18 cellular contexts compared by ENCODE assay signal in the genomic region with DNA sequence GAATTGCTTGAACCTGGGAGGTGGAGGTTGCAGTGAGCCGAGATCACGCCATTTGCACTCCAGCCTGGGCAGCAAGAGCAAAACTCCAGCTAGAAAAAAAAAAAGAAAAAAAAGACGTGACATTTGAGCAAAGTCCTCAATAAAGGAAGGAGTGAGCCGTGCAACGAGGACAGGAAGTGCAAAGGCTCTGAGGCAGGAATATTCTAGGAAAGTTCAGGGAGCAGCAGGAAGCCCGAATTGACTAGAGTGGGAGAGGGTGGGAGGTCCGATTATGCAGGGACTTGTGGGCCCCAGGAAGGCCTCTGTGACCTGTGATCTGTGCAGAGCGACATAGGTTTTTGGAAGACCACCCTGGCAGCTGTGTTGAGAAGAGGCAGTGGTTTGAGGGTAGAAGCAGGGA. TPM values are rescaled to one million over a fixed set of nuclear protein-coding genes. Genes with fewer than 3 reads are reported as not detected.
DNase-seq lines count a peak whose midpoint lies in the region; ATAC-seq, FAIRE-seq and TF ChIP-seq lines count a peak whose summit lies in the region.
"Had no signal": no experiment of that assay in that cellular context is flagged by ENCODE, and none has a peak within 500 bp of the region (broad histone marks: within the 10 kb centered on the region; RNA-seq: fewer than 3 reads in every experiment).

No MANE protein-coding gene starts in this region.

- CTCF ChIA-PET in WTC11 (lab: Charles Lee) = interaction anchor here (0.5 to 2.1 kb wide), 10 partner anchors 9 to 236 kb away, joined by 3 to 9 read pairs (median 4); partner anchors contain the start of genes LASP1NB and PLXDC1

- FAIRE-seq in small intestine (lab: Jason Lieb, UNC) = no peak
- FAIRE-seq: GM12891, RCC 7860 had no signal

- TF ChIP-seq POLR2A in esophagus muscularis mucosa (IDR thresholded peaks at IDR 0.05; ENCODE audit: low read depth) = no peak

- no peaks in the 10 kb centered on the region for H3K9me3 Mint-ChIP-seq in T-helper 2 cell treated with Interferon-gamma antibody and Interleukin-4, amounts not matched to agents 5 μg/mL and 100 μg/mL, for 36 hours
- no peaks in the 10 kb centered on the region for H3K9me3 Mint-ChIP-seq in WTC11

- WGBS in esophagus muscularis mucosa = 83% methylated on average over 8 of the region's 8 CpGs
- 57 to 68% (median 68%) methylated on average over 8 of the region's 8 CpGs for WGBS in small intestine, 3 donors

- peaks cover 47% of the 10 kb centered on the region for H3K36me3 Mint-ChIP-seq in T-helper 2 cell treated with Interferon-gamma antibody and Interleukin-4, amounts not matched to agents 5 μg/mL and 100 μg/mL, for 36 hours (ENCODE audit: low read depth)
- peaks cover 28% of the 10 kb centered on the region for H3K36me3 Mint-ChIP-seq in WTC11

- intact Hi-C loops in esophagus muscularis mucosa (cut with DNase I) = no loop called here

- TF ChIP-seq CTCF in WTC11 (IDR thresholded peaks at IDR 0.05) (no peak), esophagus muscularis mucosa (IDR thresholded peaks at IDR 0.05) (no peak)

- no peak overlapping the region for H3K27ac ChIP-seq in esophagus muscularis mucosa (replicated peaks in 1 of 4)
- peak overlapping the region; percentile 15 to 69 for H3K27ac ChIP-seq in small intestine (ENCODE audit: low read depth in 1 of 2, low read length in 1 of 2)
- H3K27ac ChIP-seq: C4-2B, tibial nerve had no signal

- no peak for TF ChIP-seq EP300 in esophagus muscularis mucosa (IDR thresholded peaks at IDR 0.05)

- H3K4me3 ChIP-seq in esophagus muscularis mucosa = no peak overlapping the region
- no peak overlapping the region for H3K4me3 ChIP-seq in small intestine (ENCODE audit: low read depth in 1 of 2, low read length in 2 of 2)
- H3K4me3 ChIP-seq: tibial nerve had no signal

- H3K27me3 ChIP-seq in esophagus muscularis mucosa (no peaks in the 10 kb centered on the region), small intestine (ENCODE audit: control insufficient read depth in 2 of 2, insufficient read depth in 2 of 2, low read length in 2 of 2) (no peaks in the 10 kb centered on the region)
- H3K27me3 ChIP-seq: tibial nerve had no signal

- peaks cover 42 to 71% (median 51%) of the 10 kb centered on the region in 4 donors for H3K4me1 ChIP-seq in esophagus muscularis mucosa
- H3K4me1 ChIP-seq in small intestine (ENCODE audit: control insufficient read depth in 2 of 2, insufficient read depth in 1 of 2, low read depth in 1 of 2, low read length in 1 of 2) = peaks cover 0 to 14% of the 10 kb centered on the region in 2 donors

- H3K36me3 ChIP-seq in esophagus muscularis mucosa = peaks cover 32 to 73% (median 71%) of the 10 kb centered on the region in 4 donors
- H3K36me3 ChIP-seq in small intestine (ENCODE audit: control insufficient read depth in 2 of 2, insufficient read depth in 2 of 2, low read length in 2 of 2) = peaks cover 15 to 41% of the 10 kb centered on the region in 2 donors

- POLR2A ChIA-PET in WTC11 (lab: Charles Lee) = no interaction called here

- H3K27ac Mint-ChIP-seq in T-helper 2 cell treated with Interferon-gamma antibody and Interleukin-4, amounts not matched to agents 5 μg/mL and 100 μg/mL, for 36 hours = peak overlapping the region; percentile 46
- peak overlapping the region; percentile 46 for H3K27ac Mint-ChIP-seq in WTC11

- H3K27me3 Mint-ChIP-seq in T-helper 2 cell treated with Interferon-gamma antibody and Interleukin-4, amounts not matched to agents 5 μg/mL and 100 μg/mL, for 36 hours (ENCODE audit: low read depth) = no peaks in the 10 kb centered on the region
- no peaks in the 10 kb centered on the region for H3K27me3 Mint-ChIP-seq in WTC11 (ENCODE audit: low read depth)

- peaks cover 3% of the 10 kb centered on the region for H3K4me1 Mint-ChIP-seq in T-helper 2 cell treated with Interferon-gamma antibody and Interleukin-4, amounts not matched to agents 5 μg/mL and 100 μg/mL, for 36 hours (ENCODE audit: low read depth)
- H3K4me1 Mint-ChIP-seq in WTC11 = peaks cover 3% of the 10 kb centered on the region; the same call in 1 of the 2 replicates

- no peak for DNase-seq in T-helper 2 cell treated with Interferon-gamma antibody and Interleukin-4, amounts not matched to agents 5 μg/mL and 100 μg/mL, for 36 hours (ENCODE audit: low spot score)
- DNase-seq in T-helper 2 cell (no peak), WTC11 (ENCODE audit: low spot score) (no peak), esophagus muscularis mucosa (ENCODE audit: extremely low spot score) (peak; percentile 77), small intestine (peak; percentile 36), HUDEP-2 (lab: John Stamatoyannopoulos, UW; ENCODE audit: unreplicated experiment in 76 of 76) (no peak), DMS 273 treated with DMSO at 0.1 percent for 48 hours (lab: John Stamatoyannopoulos, UW) (no peak)
- DNase-seq: 8988T, kidney glomerular epithelial cell, NCI-H187 treated with DMSO at 0.1 percent for 48 hours had no signal

- ATAC-seq in WTC11 (no peak), GM21528 (IDR thresholded peaks at IDR 0.05; ENCODE audit: low FRiP score, unreplicated experiment) (no peak)

- no peak overlapping the region for H3K4me3 Mint-ChIP-seq in T-helper 2 cell treated with Interferon-gamma antibody and Interleukin-4, amounts not matched to agents 5 μg/mL and 100 μg/mL, for 36 hours
- H3K4me3 Mint-ChIP-seq in WTC11 = no peak overlapping the region

- H3K9me3 ChIP-seq in esophagus muscularis mucosa = no peaks in the 10 kb centered on the region
- H3K9me3 ChIP-seq in small intestine (ENCODE audit: control insufficient read depth, low read depth) = no peaks in the 10 kb centered on the region
- H3K9me3 ChIP-seq: tibial nerve had no signal

TF ChIP-seq in WTC11, 78 proteins besides CTCF, POLR2A, EP300 and RAD21:
- TF ChIP-seq RORB (CRISPR knock-in tag; IDR thresholded peaks at IDR 0.05) (no peak), ATF1 (CRISPR knock-in tag; IDR thresholded peaks at IDR 0.05) (no peak), TEAD4 (CRISPR knock-in tag; IDR thresholded peaks at IDR 0.05) (no peak)
- TF ChIP-seq, protein P1, sequence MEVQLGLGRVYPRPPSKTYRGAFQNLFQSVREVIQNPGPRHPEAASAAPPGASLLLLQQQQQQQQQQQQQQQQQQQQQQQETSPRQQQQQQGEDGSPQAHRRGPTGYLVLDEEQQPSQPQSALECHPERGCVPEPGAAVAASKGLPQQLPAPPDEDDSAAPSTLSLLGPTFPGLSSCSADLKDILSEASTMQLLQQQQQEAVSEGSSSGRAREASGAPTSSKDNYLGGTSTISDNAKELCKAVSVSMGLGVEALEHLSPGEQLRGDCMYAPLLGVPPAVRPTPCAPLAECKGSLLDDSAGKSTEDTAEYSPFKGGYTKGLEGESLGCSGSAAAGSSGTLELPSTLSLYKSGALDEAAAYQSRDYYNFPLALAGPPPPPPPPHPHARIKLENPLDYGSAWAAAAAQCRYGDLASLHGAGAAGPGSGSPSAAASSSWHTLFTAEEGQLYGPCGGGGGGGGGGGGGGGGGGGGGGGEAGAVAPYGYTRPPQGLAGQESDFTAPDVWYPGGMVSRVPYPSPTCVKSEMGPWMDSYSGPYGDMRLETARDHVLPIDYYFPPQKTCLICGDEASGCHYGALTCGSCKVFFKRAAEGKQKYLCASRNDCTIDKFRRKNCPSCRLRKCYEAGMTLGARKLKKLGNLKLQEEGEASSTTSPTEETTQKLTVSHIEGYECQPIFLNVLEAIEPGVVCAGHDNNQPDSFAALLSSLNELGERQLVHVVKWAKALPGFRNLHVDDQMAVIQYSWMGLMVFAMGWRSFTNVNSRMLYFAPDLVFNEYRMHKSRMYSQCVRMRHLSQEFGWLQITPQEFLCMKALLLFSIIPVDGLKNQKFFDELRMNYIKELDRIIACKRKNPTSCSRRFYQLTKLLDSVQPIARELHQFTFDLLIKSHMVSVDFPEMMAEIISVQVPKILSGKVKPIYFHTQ (CRISPR knock-in tag; IDR thresholded peaks at IDR 0.05) = no peak
- TF ChIP-seq, protein P2, sequence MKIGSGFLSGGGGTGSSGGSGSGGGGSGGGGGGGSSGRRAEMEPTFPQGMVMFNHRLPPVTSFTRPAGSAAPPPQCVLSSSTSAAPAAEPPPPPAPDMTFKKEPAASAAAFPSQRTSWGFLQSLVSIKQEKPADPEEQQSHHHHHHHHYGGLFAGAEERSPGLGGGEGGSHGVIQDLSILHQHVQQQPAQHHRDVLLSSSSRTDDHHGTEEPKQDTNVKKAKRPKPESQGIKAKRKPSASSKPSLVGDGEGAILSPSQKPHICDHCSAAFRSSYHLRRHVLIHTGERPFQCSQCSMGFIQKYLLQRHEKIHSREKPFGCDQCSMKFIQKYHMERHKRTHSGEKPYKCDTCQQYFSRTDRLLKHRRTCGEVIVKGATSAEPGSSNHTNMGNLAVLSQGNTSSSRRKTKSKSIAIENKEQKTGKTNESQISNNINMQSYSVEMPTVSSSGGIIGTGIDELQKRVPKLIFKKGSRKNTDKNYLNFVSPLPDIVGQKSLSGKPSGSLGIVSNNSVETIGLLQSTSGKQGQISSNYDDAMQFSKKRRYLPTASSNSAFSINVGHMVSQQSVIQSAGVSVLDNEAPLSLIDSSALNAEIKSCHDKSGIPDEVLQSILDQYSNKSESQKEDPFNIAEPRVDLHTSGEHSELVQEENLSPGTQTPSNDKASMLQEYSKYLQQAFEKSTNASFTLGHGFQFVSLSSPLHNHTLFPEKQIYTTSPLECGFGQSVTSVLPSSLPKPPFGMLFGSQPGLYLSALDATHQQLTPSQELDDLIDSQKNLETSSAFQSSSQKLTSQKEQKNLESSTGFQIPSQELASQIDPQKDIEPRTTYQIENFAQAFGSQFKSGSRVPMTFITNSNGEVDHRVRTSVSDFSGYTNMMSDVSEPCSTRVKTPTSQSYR (CRISPR knock-in tag; IDR thresholded peaks at IDR 0.05) = no peak
TF ChIP-seq in WTC11: peak in this region for 0.

RNA-seq across cellular contexts. Expression of gene LASP1, which starts 46.9 kb away (rescaled TPM):
- total RNA-seq in WTC11 (2021) (126 to 139 TPM (median 128 TPM) in 3 replicates), esophagus muscularis mucosa (100 to 1,000 TPM in 1 of 4 donors, 10 to 100 TPM in 3; 46.9 to 102 (median 74.7) TPM)
- 100 to 1,000 TPM; 152 to 257 (median 213) TPM for polyA plus RNA-seq in small intestine

RNA-seq across cellular contexts. Expression of gene FBXO47, which starts 50.4 kb away (rescaled TPM):
- not detected in 3 replicates for total RNA-seq in WTC11 (2021)
- total RNA-seq in esophagus muscularis mucosa = under 1 TPM in 1 of 4 donors, not detected in 3; 0.26 TPM
- polyA plus RNA-seq in small intestine = under 1 TPM in 1 of 3 donors, not detected in 2; 0.01 TPM
- total RNA-seq: pulmonary artery endothelial cell; T-helper 2 cell treated with Interferon-gamma antibody and Interleukin-4, amounts not matched to agents 100 ng/mL and 5 ng/mL, for 36 hours; tibial nerve had no signal
- polyA plus RNA-seq: esophagus had no signal

Comparison
In these comparisons a context has a peak if more than half of its experiments do, and no peak if none do; other contexts are left out.
1. DNase-seq: peak in esophagus muscularis mucosa (single experiment) and small intestine (single experiment); none in T-helper 2 cell treated with Interferon-gamma antibody and Interleukin-4, amounts not matched to agents 5 μg/mL and 100 μg/mL, for 36 hours (single experiment), T-helper 2 cell (0 of 5), WTC11 (single experiment), HUDEP-2 (0 of 76) and DMS 273 treated with DMSO at 0.1 percent for 48 hours (single experiment).
2. H3K27ac ChIP-seq: peak in small intestine (2 of 2); none in esophagus muscularis mucosa (0 of 4).